Comparison of ENCODE assay signal across 21 cellular contexts in the genomic region with DNA sequence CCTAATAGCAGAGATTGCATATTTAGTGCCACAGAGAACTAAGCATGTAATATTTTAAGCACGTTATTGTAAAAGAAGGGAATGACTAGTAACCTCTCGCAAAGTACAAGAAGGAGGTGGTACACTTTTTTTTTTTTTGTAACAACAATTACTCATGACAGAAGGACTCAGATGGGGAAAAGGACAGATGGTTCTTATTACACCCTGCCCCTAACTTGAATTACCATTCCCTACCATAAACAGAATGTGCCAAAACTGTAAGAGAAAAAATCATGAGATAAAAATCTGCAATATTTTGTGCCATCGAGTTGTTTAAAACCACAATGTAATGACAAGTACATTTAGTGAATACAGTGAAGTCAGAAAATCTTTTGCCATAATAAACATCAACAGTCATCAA. TPM values are rescaled to one million over a fixed set of nuclear protein-coding genes. Genes with fewer than 3 reads are reported as not detected.
A peak's percentile ranks its signal among the peaks of the same experiment; 100 is the strongest.
DNase-seq lines count a peak whose midpoint lies in the region; ATAC-seq and TF ChIP-seq lines count a peak whose summit lies in the region.
"Had no signal": no experiment of that assay in that cellular context is flagged by ENCODE, and none has a peak within 500 bp of the region (broad histone marks: within the 10 kb centered on the region; RNA-seq: fewer than 3 reads in every experiment).

No MANE protein-coding gene starts in this region.

- H3K4me3 ChIP-seq in BJ (ENCODE audit: low read depth, low read length) (no peak overlapping the region), brain microvascular endothelial cell (ENCODE audit: low read depth, low read length) (no peak overlapping the region), mucosa of descending colon (no peak overlapping the region), left ventricle myocardium inferior (no peak overlapping the region)
- H3K4me3 ChIP-seq: ascending aorta, upper lobe of left lung had no signal

- CTCF ChIA-PET in BJ (lab: Yijun Ruan, JAX) = interaction anchor here (1.5 kb wide), 1 partner anchor 10 kb away, joined by 3 read pairs; no protein-coding TSS in a partner anchor

- no peaks in the 10 kb centered on the region for H3K36me3 ChIP-seq in BJ (ENCODE audit: control insufficient read depth, insufficient read depth, low read length)
- no peaks in the 10 kb centered on the region for H3K36me3 ChIP-seq in brain microvascular endothelial cell (replicated peaks)
- H3K36me3 ChIP-seq in mucosa of descending colon (ENCODE audit: low read depth) = no peaks in the 10 kb centered on the region
- H3K36me3 ChIP-seq in left ventricle myocardium inferior = no peaks in the 10 kb centered on the region
- H3K36me3 ChIP-seq: ascending aorta, upper lobe of left lung had no signal

- TF ChIP-seq CTCF in BJ (IDR thresholded peaks at IDR 0.05; ENCODE audit: insufficient read depth, low read depth, low read length) (no peak), brain microvascular endothelial cell (IDR thresholded peaks at IDR 0.05; ENCODE audit: low read depth, low read length, missing control alignments) (no peak), mucosa of descending colon (IDR thresholded peaks at IDR 0.05) (no peak), left ventricle myocardium inferior (IDR thresholded peaks at IDR 0.05; ENCODE audit: borderline replicate concordance) (no peak)

- POLR2A ChIA-PET in BJ (lab: Charles Lee) = no interaction called here

- H3K27me3 ChIP-seq in BJ (ENCODE audit: control insufficient read depth, insufficient read depth, low read length) = no peaks in the 10 kb centered on the region; the same call in 1 of the 2 replicates
- H3K27me3 ChIP-seq in brain microvascular endothelial cell (replicated peaks) = no peaks in the 10 kb centered on the region
- H3K27me3 ChIP-seq in left ventricle myocardium inferior (ENCODE audit: low read depth) = no peaks in the 10 kb centered on the region
- H3K27me3 ChIP-seq: ascending aorta, foreskin keratinocyte, upper lobe of left lung had no signal

- peak; percentile 13 for ATAC-seq in mucosa of descending colon
- no peak for ATAC-seq in HG03378 (IDR thresholded peaks at IDR 0.05; ENCODE audit: unreplicated experiment)
- ATAC-seq: activated CD8-positive, alpha-beta memory T cell treated with anti-CD3 and anti-CD28 coated beads, Interleukin-2, amount 10 ng/mL, durations not matched to agents 7 days and 5 days; foreskin keratinocyte; Panc1; stimulated activated effector memory CD8-positive, alpha-beta T cell treated with anti-CD3 and anti-CD28 coated beads, Interleukin-12 subunit alpha, Interleukin-12 subunit beta, amount 100 ng/mL, for 72 hours had no signal

- H3K27ac ChIP-seq in brain microvascular endothelial cell = peak overlapping the region; percentile 91
- no peak overlapping the region for H3K27ac ChIP-seq in left ventricle myocardium inferior (replicated peaks)
- H3K27ac ChIP-seq: ascending aorta, foreskin keratinocyte, upper lobe of left lung had no signal

- H3K4me1 ChIP-seq in mucosa of descending colon (ENCODE audit: low read depth) (no peaks in the 10 kb centered on the region), left ventricle myocardium inferior (peaks cover 4% of the 10 kb centered on the region)
- H3K4me1 ChIP-seq: ascending aorta had no signal

- intact Hi-C loops in mucosa of descending colon (cut with DNase I, micrococcal nuclease) (no loop called here), left ventricle myocardium inferior (cut with micrococcal nuclease) (no loop called here)

- in situ Hi-C loops in brain microvascular endothelial cell (cut with HindIII; ENCODE audit: low pct_ligation_motif_present, low sequenced_read_pairs) = no loop called here

- DNase-seq in BJ (ENCODE audit: low read depth) = peak; percentile 92
- DNase-seq in HT1080 (ENCODE audit: low read depth) = peak; percentile 35
- peak; percentile 21 for DNase-seq in brain microvascular endothelial cell
- no peak for DNase-seq in mucosa of descending colon
- DNase-seq in left ventricle myocardium inferior = no peak
- DNase-seq in stimulated activated CD4-positive, alpha-beta T cell treated with anti-CD3 and anti-CD28 coated beads, Interleukin-15, amount 100 ng/mL, for 24 hours = no peak
- no peak for DNase-seq in HK-2 (ENCODE audit: unreplicated experiment)
- DNase-seq: activated B cell treated with CpG ODN at 0.5 μM for 24 hours; activated CD8-positive, alpha-beta memory T cell treated with anti-CD3 and anti-CD28 coated beads, Interleukin-2, amount 10 ng/mL, durations not matched to agents 7 days and 5 days; activated gamma-delta T cell; C1 segment of cervical spinal cord; DMS53; foreskin keratinocyte; NCI-H2029; NCI-H748 treated with DMSO at 0.1 percent for 48 hours; T-helper 1 cell; upper lobe of left lung had no signal

- H3K9me3 ChIP-seq in mucosa of descending colon (no peaks in the 10 kb centered on the region), left ventricle myocardium inferior (replicated peaks) (no peaks in the 10 kb centered on the region)
- H3K9me3 ChIP-seq: ascending aorta, upper lobe of left lung had no signal

RNA-seq across cellular contexts. Expression of a gene that starts 33.0 kb away (rescaled TPM):
- 19.6 and 28.3 TPM in 2 replicates for polyA plus RNA-seq in BJ (2011; rRNA removed)
- polyA minus RNA-seq in BJ (2011; rRNA and poly(A)+ RNA removed) = 24.1 and 34.4 TPM in 2 replicates
- total RNA-seq in HT1080 (2014; rRNA removed; shearing (Covaris generic)) = 24.9 and 30.3 TPM in 2 replicates
- polyA plus RNA-seq in HT1080 (2015; cell fraction: cytosol; rRNA removed) = 15.3 and 20.3 TPM in 2 replicates
- polyA plus RNA-seq in HT1080 (2015; cell fraction: nucleus; rRNA removed) = 31.6 and 41.6 TPM in 2 replicates
- 10 to 100 TPM; 42.8 to 68.2 (median 55.1) TPM for total RNA-seq in mucosa of descending colon
- total RNA-seq in left ventricle myocardium inferior = 51.5 TPM

Comparison
In these comparisons a context has a peak if more than half of its experiments do, and no peak if none do; other contexts are left out.
1. DNase-seq: peak in BJ (single experiment), HT1080 (single experiment) and brain microvascular endothelial cell (single experiment); none in mucosa of descending colon (0 of 3), left ventricle myocardium inferior (single experiment), stimulated activated CD4-positive, alpha-beta T cell treated with anti-CD3 and anti-CD28 coated beads, Interleukin-15, amount 100 ng/mL, for 24 hours (single experiment) and HK-2 (single experiment).